In the genomic region with DNA sequence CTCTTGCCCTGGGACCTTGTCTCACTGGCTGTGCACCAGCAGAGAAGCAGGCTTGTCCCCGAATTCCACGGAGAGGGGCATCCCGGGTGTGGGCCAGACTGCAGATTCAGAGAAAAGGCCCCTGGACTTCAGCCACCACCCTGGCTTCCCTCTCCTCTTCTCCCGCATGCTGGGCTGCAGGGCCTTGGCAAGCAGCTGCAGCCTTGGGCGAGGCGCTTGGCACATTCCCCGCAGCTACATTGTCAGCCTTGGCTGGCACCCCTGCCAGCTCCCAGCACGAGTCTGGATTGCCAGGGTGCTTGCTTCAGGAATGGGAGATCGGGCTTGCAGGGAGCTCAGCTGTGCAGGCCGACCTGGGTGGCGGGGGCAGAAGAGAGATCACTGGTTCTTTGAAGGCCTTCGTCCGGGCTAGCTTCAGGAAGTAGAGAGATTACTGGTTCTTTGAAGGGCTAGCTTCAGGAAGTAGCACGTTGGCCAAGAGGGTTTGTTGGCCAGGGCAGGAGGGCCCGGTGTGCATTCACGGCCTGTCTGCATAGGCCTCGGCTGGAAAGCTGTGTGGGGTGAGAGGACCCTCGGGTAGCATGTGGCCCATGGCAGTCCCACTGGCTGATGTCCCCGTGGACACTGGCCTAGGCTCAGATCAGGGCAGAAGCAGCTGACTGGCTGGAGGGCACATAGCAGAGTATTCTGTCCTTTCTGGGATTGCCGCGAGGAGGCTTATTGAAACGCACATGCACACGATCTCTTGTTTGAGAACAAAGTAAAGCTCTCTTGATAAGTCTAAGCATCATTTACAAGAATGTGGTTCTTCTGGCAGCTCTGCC, we compare ENCODE assay signal across 6 cellular contexts. TPM values are rescaled to one million over a fixed set of nuclear protein-coding genes. Genes with fewer than 3 reads are reported as not detected.
DNase-seq lines count a peak whose midpoint lies in the region; ATAC-seq, FAIRE-seq and TF ChIP-seq lines count a peak whose summit lies in the region.

No MANE protein-coding gene starts in this region.

- no peak overlapping the region for H2AFZ ChIP-seq in PC-9

- H4K20me1 ChIP-seq in PC-9 (ENCODE audit: insufficient read depth) = no peaks in the 10 kb centered on the region; the same call in none of the 2 replicates

- POLR2A ChIA-PET in PC-9 (lab: Charles Lee; ENCODE audit: unreplicated experiment) = interaction anchor here (0.7 kb wide), 1 partner anchor 40 kb away, joined by 3 read pairs; no protein-coding TSS in a partner anchor

- peaks cover 14% of the 10 kb centered on the region for H3K36me3 ChIP-seq in PC-9 (ENCODE audit: low read depth)
- H3K36me3 ChIP-seq in left ventricle myocardium inferior = peaks cover 16% of the 10 kb centered on the region
- H3K36me3 ChIP-seq in thymus (ENCODE audit: control insufficient read depth, insufficient read depth) = peaks cover 8% of the 10 kb centered on the region

- H3K9me2 ChIP-seq in PC-9 (ENCODE audit: insufficient read depth) = no peaks in the 10 kb centered on the region

- H3K4me1 ChIP-seq in PC-9 (replicated peaks; ENCODE audit: insufficient read depth) (peaks cover 50% of the 10 kb centered on the region), left ventricle myocardium inferior (peaks cover 62% of the 10 kb centered on the region), thymus (ENCODE audit: control insufficient read depth, insufficient read depth, low read length) (peaks cover 17% of the 10 kb centered on the region)

- peak overlapping the region; percentile 91 for H3K4me2 ChIP-seq in PC-9

- DNase-seq in DMS153 treated with DMSO at 0.1 percent for 48 hours (lab: John Stamatoyannopoulos, UW; ENCODE audit: unreplicated experiment) = peak; percentile 39
- peak; percentile 58 to 76 for DNase-seq in PC-9
- DNase-seq in left ventricle myocardium inferior = peak; percentile 62
- no peak for DNase-seq in RCC 7860 (ENCODE audit: low spot score)

- TF ChIP-seq CTCF in PC-9 (conservative IDR thresholded peaks at IDR 0.05) = no peak
- no peak for TF ChIP-seq CTCF in left ventricle myocardium inferior (IDR thresholded peaks at IDR 0.05; ENCODE audit: borderline replicate concordance)

- no peak for ATAC-seq in HG03097 (IDR thresholded peaks at IDR 0.05; ENCODE audit: low FRiP score, unreplicated experiment)

- H3K9me3 ChIP-seq in PC-9 (ENCODE audit: insufficient read depth, low read depth) (no peaks in the 10 kb centered on the region), left ventricle myocardium inferior (replicated peaks) (no peaks in the 10 kb centered on the region), thymus (ENCODE audit: control insufficient read depth) (no peaks in the 10 kb centered on the region)

- peaks cover 70% of the 10 kb centered on the region for H3K79me2 ChIP-seq in PC-9 (ENCODE audit: low read depth)

- intact Hi-C loops in PC-9 (cut with micrococcal nuclease; ENCODE audit: unreplicated experiment) (loop anchor here (2.0 kb wide), 1 partner anchor 67 kb away; a partner anchor contains a TSS), left ventricle myocardium inferior (cut with micrococcal nuclease) (no loop called here)

- peak overlapping the region; percentile 76 for H3K4me3 ChIP-seq in PC-9
- peak overlapping the region; percentile 81 for H3K4me3 ChIP-seq in left ventricle myocardium inferior
- H3K4me3 ChIP-seq in thymus (ENCODE audit: low read length) = peak overlapping the region; percentile 25

- H3K27ac ChIP-seq in PC-9 (peak overlapping the region; percentile 91), left ventricle myocardium inferior (replicated peaks) (peak overlapping the region; percentile 93), thymus (ENCODE audit: low read depth) (peak overlapping the region; percentile 36)

- H3F3A ChIP-seq in PC-9 (ENCODE audit: insufficient read depth, low read depth) = peaks cover 53% of the 10 kb centered on the region

- no TSS peak for BruUV-seq in PC-9 (replicated peaks; lab: Mats Ljungman, UMichigan)

- WGBS in thymus = 65% methylated on average over 23 of the region's 23 CpGs

- no peak for FAIRE-seq in RCC 7860 (lab: Jason Lieb, UNC)

- CTCF ChIA-PET in PC-9 (lab: Charles Lee) = no interaction called here

- H3K27me3 ChIP-seq in PC-9 (ENCODE audit: insufficient read depth, low read depth) (no peaks in the 10 kb centered on the region), left ventricle myocardium inferior (ENCODE audit: low read depth) (no peaks in the 10 kb centered on the region), thymus (ENCODE audit: control insufficient read depth, insufficient read depth) (no peaks in the 10 kb centered on the region)

RNA-seq across cellular contexts. Expression of a gene that starts 2.7 kb away (rescaled TPM):
- total RNA-seq in PC-9 (2021) (40.0 and 44.9 TPM in 2 replicates), left ventricle myocardium inferior (16.0 TPM)
- polyA plus RNA-seq in thymus = 6.8 TPM

RNA-seq across cellular contexts. Expression of a gene that starts 3.1 kb away (rescaled TPM):
- total RNA-seq in PC-9 (2021) = 522 and 541 TPM in 2 replicates
- 80.8 TPM for total RNA-seq in left ventricle myocardium inferior
- polyA plus RNA-seq in thymus = 114 TPM

RNA-seq across cellular contexts. Expression of a gene that starts 36.7 kb away (rescaled TPM):
- 39.4 and 41.4 TPM in 2 replicates for total RNA-seq in PC-9 (2021)
- total RNA-seq in left ventricle myocardium inferior = 2.9 TPM
- polyA plus RNA-seq in thymus = 0.71 TPM

RNA-seq across cellular contexts. Expression of a gene that starts 39.6 kb away (rescaled TPM):
- total RNA-seq in PC-9 (2021) = 37.6 and 40.5 TPM in 2 replicates
- 229 TPM for total RNA-seq in left ventricle myocardium inferior
- 18.2 TPM for polyA plus RNA-seq in thymus

RNA-seq across cellular contexts. Expression of a gene that starts 53.5 kb away (rescaled TPM):
- total RNA-seq in PC-9 (2021) (0.40 and 0.46 TPM in 2 replicates), left ventricle myocardium inferior (52.8 TPM)
- 0.75 TPM for polyA plus RNA-seq in thymus

Comparison
In these comparisons a context has a peak if more than half of its experiments do, and no peak if none do; other contexts are left out.
1. H3K27ac ChIP-seq: peak in every context shown above with its lines; median percentile 93 in left ventricle myocardium inferior; 91 in PC-9; 36 in thymus.
2. H3K4me3 ChIP-seq: peak in every context shown above with its lines; median percentile 81 in left ventricle myocardium inferior; 76 in PC-9; 25 in thymus.
3. RNA of a gene that starts 36.7 kb away (total RNA-seq): 39.4 to 41.4 TPM in PC-9; 2.9 TPM in left ventricle myocardium inferior (single experiment); every median in the first group is over 10 times any median in the second.